13 cellular contexts compared by ENCODE assay signal in genomic region chr5:14187157-14187556, GRCh38. TPM values are rescaled to one million over a fixed set of nuclear protein-coding genes. Genes with fewer than 3 reads are reported as not detected.
DNase-seq lines count a peak whose midpoint lies in the region; ATAC-seq and TF ChIP-seq lines count a peak whose summit lies in the region.
"Had no signal": no experiment of that assay in that cellular context is flagged by ENCODE, and none has a peak within 500 bp of the region (broad histone marks: within the 10 kb centered on the region; RNA-seq: fewer than 3 reads in every experiment).

No MANE protein-coding gene starts in this region.

- H3K4me3 ChIP-seq in breast epithelium (no peak overlapping the region), muscle layer of colon (ENCODE audit: low read depth in 1 of 2, low read length in 2 of 2) (no peak overlapping the region), transverse colon (no peak overlapping the region)

- H3K27ac ChIP-seq in breast epithelium: peak overlapping the region; percentile 71 to 91
- H3K27ac ChIP-seq in muscle layer of colon (ENCODE audit: low read depth, low read length): peak overlapping the region; percentile 41
- H3K27ac ChIP-seq in transverse colon: peak overlapping the region; percentile 76 to 85 (median 84)

- intact Hi-C loops in breast epithelium (cut with DNase I; ENCODE audit: low total_unique reads) (no loop called here), transverse colon (cut with DNase I; ENCODE audit: low total_unique reads) (no loop called here)

- H3K27me3 ChIP-seq in breast epithelium: no peaks in the 10 kb centered on the region
- no peaks in the 10 kb centered on the region for H3K27me3 ChIP-seq in muscle layer of colon (ENCODE audit: control insufficient read depth in 1 of 2, insufficient read depth in 2 of 2, low read length in 2 of 2)
- H3K27me3 ChIP-seq in transverse colon: no peaks in the 10 kb centered on the region

- in situ Hi-C loops in transverse colon (cut with MboI; ENCODE audit: low pct_ligation_motif_present in 1 of 4, low pct_unique_long_range_greater_than_20kb in 1 of 4, low sequenced_read_pairs in 3 of 4): no loop called here

- DNase-seq in NCI-H748 (lab: John Stamatoyannopoulos, UW; ENCODE audit: unreplicated experiment): peak; percentile 33
- no peak for DNase-seq in NCI-H748 treated with DMSO at 0.1 percent for 48 hours (lab: John Stamatoyannopoulos, UW)
- DNase-seq in breast epithelium (ENCODE audit: low spot score in 2 of 2): no peak
- no peak for DNase-seq in transverse colon
- no peak for DNase-seq in activated CD4-positive, CD25-positive, alpha-beta regulatory T cell (lab: John Stamatoyannopoulos, UW)
- no peak for DNase-seq in NCI-H524 (lab: John Stamatoyannopoulos, UW)
- DNase-seq: activated CD8-positive, alpha-beta memory T cell treated with anti-CD3 and anti-CD28 coated beads for 24 hours; activated gamma-delta T cell; NCI-H2171 treated with DMSO at 0.1 percent for 48 hours; stimulated activated CD4-positive, alpha-beta T cell treated with anti-CD3 and anti-CD28 coated beads, Interleukin-2, amount 100 ng/mL, for 24 hours; stimulated activated CD8-positive, alpha-beta memory T cell treated with anti-CD3 and anti-CD28 coated beads, Interleukin-4, amount 100 ng/mL, for 48 hours had no signal

- no peak for TF ChIP-seq EP300 in transverse colon (IDR thresholded peaks at IDR 0.05; ENCODE audit: low read depth)

- H3K9ac ChIP-seq in muscle layer of colon (ENCODE audit: low read length): no peak overlapping the region

- H3K4me1 ChIP-seq in breast epithelium (peaks cover 5 to 7% of the 10 kb centered on the region in 2 donors), muscle layer of colon (ENCODE audit: insufficient read depth, low read length) (peaks cover 76% of the 10 kb centered on the region), transverse colon (peaks cover 11 to 90% (median 64%) of the 10 kb centered on the region in 4 donors)

- TF ChIP-seq POLR2A in breast epithelium (IDR thresholded peaks at IDR 0.05) (no peak), transverse colon (IDR thresholded peaks at IDR 0.05) (no peak)

- TF ChIP-seq CTCF in breast epithelium (IDR thresholded peaks at IDR 0.05): no peak
- TF ChIP-seq CTCF in transverse colon (IDR thresholded peaks at IDR 0.05): no peak

- 58 to 67% methylated on average over 3 of the region's 3 CpGs for WGBS in transverse colon (ENCODE audit: low coverage in 1 of 2), 2 donors

- H3K9me3 ChIP-seq in breast epithelium: no peaks in the 10 kb centered on the region
- H3K9me3 ChIP-seq in muscle layer of colon (ENCODE audit: low read length): no peaks in the 10 kb centered on the region
- H3K9me3 ChIP-seq in transverse colon: no peaks in the 10 kb centered on the region

- ATAC-seq in HG02938 (IDR thresholded peaks at IDR 0.05; ENCODE audit: unreplicated experiment): no peak

- H3K36me3 ChIP-seq in breast epithelium: no peaks in the 10 kb centered on the region
- H3K36me3 ChIP-seq in muscle layer of colon (ENCODE audit: insufficient read depth, low read length): no peaks in the 10 kb centered on the region
- no peaks in the 10 kb centered on the region for H3K36me3 ChIP-seq in transverse colon

RNA-seq across cellular contexts. Expression of gene TRIO, which starts 44.0 kb away (rescaled TPM):
- total RNA-seq in breast epithelium: 100 to 1,000 TPM; 191 to 209 (median 193) TPM
- 100 to 1,000 TPM; 186 to 388 (median 285) TPM for total RNA-seq in transverse colon
